Comparison of ENCODE assay signal across 21 cellular contexts in the genomic region with DNA sequence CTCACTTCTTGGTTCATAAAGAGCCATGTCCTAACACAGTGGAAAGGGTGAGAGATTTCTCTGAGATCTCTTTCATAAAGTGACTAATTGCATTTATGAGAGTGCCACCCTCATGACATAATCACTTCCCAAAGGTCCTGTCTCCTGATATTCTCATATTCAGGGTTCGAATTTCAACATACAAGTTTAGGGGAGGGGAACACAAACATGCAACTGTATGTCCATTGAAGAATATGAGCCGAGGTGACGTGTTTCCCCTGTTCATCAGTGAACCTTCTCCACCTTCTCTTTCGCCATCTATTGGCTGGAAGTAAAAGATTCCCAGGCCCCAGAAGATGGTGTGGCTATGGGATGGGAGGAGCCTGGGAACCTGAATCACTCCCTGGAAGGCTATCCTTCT.
DNase-seq lines count a peak whose midpoint lies in the region; ATAC-seq and TF ChIP-seq lines count a peak whose summit lies in the region.
"Had no signal": no experiment of that assay in that cellular context is flagged by ENCODE, and none has a peak within 500 bp of the region (broad histone marks: within the 10 kb centered on the region; RNA-seq: fewer than 3 reads in every experiment).

No MANE protein-coding gene starts in this region.

- H3F3A ChIP-seq in PC-3 (ENCODE audit: low read length, unreplicated experiment): no peaks in the 10 kb centered on the region

- no peaks in the 10 kb centered on the region; the same call in 1 of the 2 replicates for H3K9me2 ChIP-seq in PC-3 (replicated peaks; ENCODE audit: low read length)

- H2AFZ ChIP-seq in PC-3 (ENCODE audit: low read length): no peak overlapping the region

- peak; percentile 13 for DNase-seq in H4 (ENCODE audit: low spot score)
- DNase-seq in PC-3: peak; percentile 30
- DNase-seq in foreskin keratinocyte: peak in 1 of 2 donors; percentile 35
- DNase-seq in RPMI8226: no peak
- no peak for DNase-seq in esophagus squamous epithelium (lab: John Stamatoyannopoulos, UW)
- no peak for DNase-seq in activated naive CD4-positive, alpha-beta T cell treated with anti-CD3 and anti-CD28 coated beads, Interleukin-2, amount 50 U/mL, for 72 hours (ENCODE audit: low spot score in 2 of 2)
- DNase-seq: activated CD4-positive, alpha-beta T cell treated with anti-CD3 and anti-CD28 coated beads, Interleukin-2, amount 50 U/mL, for 1 hour; activated CD8-positive, alpha-beta memory T cell treated with anti-CD3 and anti-CD28 coated beads, Interleukin-2, amount 50 U/mL, for 48 hours; activated gamma-delta T cell; amygdala; caudate nucleus; GF-D8; head of caudate nucleus; immature natural killer cell; lower lobe of right lung; MG63; NCI-H187; stimulated activated naive CD8-positive, alpha-beta T cell treated with anti-CD3 and anti-CD28 coated beads, Interleukin-15, amount 100 ng/mL, for 72 hours had no signal

- no peaks in the 10 kb centered on the region for H3K36me3 Mint-ChIP-seq in activated naive CD4-positive, alpha-beta T cell treated with anti-CD3 and anti-CD28 coated beads, Interleukin-2, amount 50 U/mL, for 72 hours
- H3K36me3 Mint-ChIP-seq: immature natural killer cell had no signal

- POLR2A ChIA-PET in PC-3 (lab: Charles Lee; ENCODE audit: unreplicated experiment): no interaction called here

- ATAC-seq in PC-3: peak; percentile 38; the same call in 1 of the 2 replicates
- ATAC-seq in foreskin keratinocyte: peak; percentile 31
- ATAC-seq in HG03175 (IDR thresholded peaks at IDR 0.05; ENCODE audit: unreplicated experiment): no peak
- no peak for ATAC-seq in activated naive CD4-positive, alpha-beta T cell treated with anti-CD3 and anti-CD28 coated beads, Interleukin-2, amount 50 U/mL, for 72 hours
- ATAC-seq: lower lobe of right lung; sciatic nerve; stimulated activated naive CD8-positive, alpha-beta T cell treated with anti-CD3 and anti-CD28 coated beads, Interleukin-15, amount 100 ng/mL, for 72 hours had no signal

- H3K27me3 ChIP-seq in PC-3 (ENCODE audit: low read length): no peaks in the 10 kb centered on the region
- H3K27me3 ChIP-seq in foreskin keratinocyte: no peaks in the 10 kb centered on the region
- H3K27me3 ChIP-seq in esophagus squamous epithelium: no peaks in the 10 kb centered on the region
- H3K27me3 ChIP-seq: MG63 had no signal

- H3K4me1 ChIP-seq in PC-3 (ENCODE audit: insufficient read depth, low read length) (peaks cover 18% of the 10 kb centered on the region), foreskin keratinocyte (peaks cover 8% of the 10 kb centered on the region), esophagus squamous epithelium (peaks cover 0 to 8% (median 4%) of the 10 kb centered on the region in 3 donors)
- H3K4me1 ChIP-seq: lower lobe of right lung had no signal

- H3K9me3 Mint-ChIP-seq in activated naive CD4-positive, alpha-beta T cell treated with anti-CD3 and anti-CD28 coated beads, Interleukin-2, amount 50 U/mL, for 72 hours: no peaks in the 10 kb centered on the region
- H3K9me3 Mint-ChIP-seq: immature natural killer cell; stimulated activated naive CD8-positive, alpha-beta T cell treated with anti-CD3 and anti-CD28 coated beads, Interleukin-15, amount 100 ng/mL, for 72 hours had no signal

- H3K9me3 ChIP-seq in PC-3 (ENCODE audit: low read length) (no peaks in the 10 kb centered on the region), esophagus squamous epithelium (no peaks in the 10 kb centered on the region)
- H3K9me3 ChIP-seq: lower lobe of right lung had no signal

- no peak overlapping the region for H3K27ac Mint-ChIP-seq in activated naive CD4-positive, alpha-beta T cell treated with anti-CD3 and anti-CD28 coated beads, Interleukin-2, amount 50 U/mL, for 72 hours
- H3K27ac Mint-ChIP-seq: immature natural killer cell; stimulated activated naive CD8-positive, alpha-beta T cell treated with anti-CD3 and anti-CD28 coated beads, Interleukin-15, amount 100 ng/mL, for 72 hours had no signal

- H3K9ac ChIP-seq in PC-3 (ENCODE audit: low read length): no peak overlapping the region

- H3K27ac ChIP-seq in C4-2B: no peak overlapping the region
- peak overlapping the region; percentile 6; the same call in 1 of the 2 replicates for H3K27ac ChIP-seq in PC-3 (ENCODE audit: low read length)
- H3K27ac ChIP-seq in foreskin keratinocyte: no peak overlapping the region
- H3K27ac ChIP-seq in esophagus squamous epithelium: no peak overlapping the region
- H3K27ac ChIP-seq: lower lobe of right lung had no signal

- H3K79me2 ChIP-seq in PC-3 (ENCODE audit: low read length): no peaks in the 10 kb centered on the region

- BruUV-seq in PC-3 (replicated peaks; lab: Mats Ljungman, UMichigan): no TSS peak

- no peak overlapping the region for H3K4me2 ChIP-seq in PC-3 (ENCODE audit: low read length)

- intact Hi-C loops in PC-3 (cut with micrococcal nuclease) (no loop called here), esophagus squamous epithelium (cut with DNase I) (no loop called here)

- CTCF ChIA-PET in PC-3 (lab: Charles Lee): no interaction called here

- H3K36me3 ChIP-seq in PC-3 (ENCODE audit: low read depth, low read length) (no peaks in the 10 kb centered on the region), esophagus squamous epithelium (no peaks in the 10 kb centered on the region)
- H3K36me3 ChIP-seq: lower lobe of right lung, MG63 had no signal

- no peak for TF ChIP-seq POLR2A in esophagus squamous epithelium (IDR thresholded peaks at IDR 0.05)

- no peaks in the 10 kb centered on the region for H4K20me1 ChIP-seq in PC-3 (ENCODE audit: low read length)

- H3K4me3 ChIP-seq in PC-3 (ENCODE audit: low read length): no peak overlapping the region
- no peak overlapping the region for H3K4me3 ChIP-seq in esophagus squamous epithelium
- H3K4me3 ChIP-seq: lower lobe of right lung, MG63 had no signal

- TF ChIP-seq CTCF in C4-2B (conservative IDR thresholded peaks at IDR 0.05): peak; percentile 23; the same call in 1 of the 2 replicates
- peak; percentile 22; the same call in 1 of the 2 replicates for TF ChIP-seq CTCF in PC-3 (conservative IDR thresholded peaks at IDR 0.05; ENCODE audit: low read depth, low read length)
- TF ChIP-seq CTCF in foreskin keratinocyte (conservative IDR thresholded peaks at IDR 0.05): no peak
- TF ChIP-seq CTCF in esophagus squamous epithelium (IDR thresholded peaks at IDR 0.05): no peak

- 66 to 78% methylated on average over 4 of the region's 4 CpGs for WGBS in esophagus squamous epithelium, 2 donors

Comparison
In these comparisons a context has a peak if more than half of its experiments do, and no peak if none do; other contexts are left out.
1. CTCF ChIP-seq: peak in C4-2B (single experiment) and PC-3 (single experiment); none in foreskin keratinocyte (single experiment) and esophagus squamous epithelium (0 of 6).
2. DNase-seq: peak in H4 (single experiment) and PC-3 (single experiment); none in RPMI8226 (single experiment), esophagus squamous epithelium (single experiment) and activated naive CD4-positive, alpha-beta T cell treated with anti-CD3 and anti-CD28 coated beads, Interleukin-2, amount 50 U/mL, for 72 hours (0 of 2).
3. ATAC-seq: peak in PC-3 (single experiment) and foreskin keratinocyte (single experiment); none in HG03175 (single experiment) and activated naive CD4-positive, alpha-beta T cell treated with anti-CD3 and anti-CD28 coated beads, Interleukin-2, amount 50 U/mL, for 72 hours (0 of 2).